22 cellular contexts compared by ENCODE assay signal in genomic region chr2:181910028-181910763, GRCh38. TPM values are rescaled to one million over a fixed set of nuclear protein-coding genes. Genes with fewer than 3 reads are reported as not detected.
A peak's percentile ranks its signal among the peaks of the same experiment; 100 is the strongest.
DNase-seq lines count a peak whose midpoint lies in the region; ATAC-seq, FAIRE-seq and TF ChIP-seq lines count a peak whose summit lies in the region.
"Had no signal": no experiment of that assay in that cellular context is flagged by ENCODE, and none has a peak within 500 bp of the region (broad histone marks: within the 10 kb centered on the region; RNA-seq: fewer than 3 reads in every experiment).

No MANE protein-coding gene starts in this region.

- TF ChIP-seq POLR2A in GM12878 (IDR thresholded peaks at IDR 0.05; ENCODE audit: low read depth, low read length) (no peak), prostate gland (IDR thresholded peaks at IDR 0.05) (no peak)

- no peak for TF ChIP-seq EP300 in GM12878 (IDR thresholded peaks at IDR 0.05; ENCODE audit: borderline replicate concordance in 1 of 2, control insufficient read depth in 1 of 2, low read depth in 2 of 2, low read length in 2 of 2)

- BruUV-seq in GM12878 (replicated peaks; lab: Mats Ljungman, UMichigan) = no TSS peak

- no peak for TF ChIP-seq CTCF in GM12878 (IDR thresholded peaks at IDR 0.05 in 2 of 3, conservative IDR thresholded peaks at IDR 0.05 in 1 of 3; ENCODE audit: control insufficient read depth in 2 of 3, extremely low read depth in 1 of 3, insufficient read depth in 1 of 3, low read depth in 3 of 3, low read length in 3 of 3)
- no peak for TF ChIP-seq CTCF in prostate gland (IDR thresholded peaks at IDR 0.05)

- H3K27ac ChIP-seq in GM12878 (ENCODE audit: control insufficient read depth, insufficient read depth) = no peak overlapping the region; the same call in 1 of the 2 replicates
- no peak overlapping the region for H3K27ac ChIP-seq in prostate gland
- H3K27ac ChIP-seq: neural progenitor cell, upper lobe of right lung had no signal

- H3K4me2 ChIP-seq in GM12878 (ENCODE audit: control insufficient read depth, insufficient read depth) = peak overlapping the region; percentile 11; the same call in 1 of the 2 replicates
- H3K4me2 ChIP-seq: neural progenitor cell, SK-N-SH had no signal

- POLR2A ChIA-PET in GM12878 (lab: Charles Lee) = interaction anchor here (1.4 to 1.5 kb wide), 2 partner anchors 12 to 13 kb away, joined by 3 to 4 read pairs; no protein-coding TSS in a partner anchor

- CTCF ChIA-PET in GM12878 (lab: Yijun Ruan, JAX) = interaction anchor here (0.6 to 3.2 kb wide), 11 partner anchors 10 to 805 kb away, joined by 3 to 10 read pairs (median 4); no protein-coding TSS in a partner anchor

- peaks cover 1 to 4% of the 10 kb centered on the region in 2 experiments for H3K36me3 ChIP-seq in GM12878 (ENCODE audit: control insufficient read depth in 2 of 2, insufficient read depth in 2 of 2, low read length in 1 of 2)
- H3K36me3 ChIP-seq in prostate gland = peaks cover 0 to 3% of the 10 kb centered on the region in 2 donors

- H4K20me1 ChIP-seq in GM12878 (ENCODE audit: control insufficient read depth, insufficient read depth) = no peaks in the 10 kb centered on the region

- RAD21 ChIA-PET in GM12878 (lab: Charles Lee; ENCODE audit: unreplicated experiment) = interaction anchor here (0.9 to 1.9 kb wide), 5 partner anchors 14 to 331 kb away, joined by 3 to 6 read pairs (median 3); no protein-coding TSS in a partner anchor

- H3K9ac ChIP-seq in GM12878 (ENCODE audit: control insufficient read depth, insufficient read depth, low read length) = no peak overlapping the region
- H3K9ac ChIP-seq: neural progenitor cell, SK-N-SH had no signal

- 44% methylated on average over 2 of the region's 2 CpGs for WGBS in GM12878 (ENCODE audit: insufficient coverage, insufficient replicate concordance, low lambda C conversion rate, missing lambda C conversion rate)
- 66% methylated on average over 2 of the region's 2 CpGs for WGBS in prostate gland

- SMC1A ChIA-PET in GM12878 (lab: Charles Lee; ENCODE audit: uncharacterized antibody, unreplicated experiment) = interaction anchor here (0.6 to 1.8 kb wide), 10 partner anchors 8 to 1120 kb away, joined by 3 to 12 read pairs (median 3); partner anchors contain the start of gene PPP1R1C

- H3K4me3 ChIP-seq in GM12878 = no peak overlapping the region
- H3K4me3 ChIP-seq in prostate gland = no peak overlapping the region
- H3K4me3 ChIP-seq: HAP-1, neural progenitor cell, upper lobe of right lung had no signal

- no peak for TF ChIP-seq RAD21 in GM12878 (IDR thresholded peaks at IDR 0.05; ENCODE audit: insufficient read depth, low read depth, low read length)

- H3K9me3 ChIP-seq in GM12878 (replicated peaks; ENCODE audit: control insufficient read depth, insufficient read depth, low read length) (no peaks in the 10 kb centered on the region), prostate gland (no peaks in the 10 kb centered on the region)
- H3K9me3 ChIP-seq: HAP-1, SK-N-SH, upper lobe of right lung had no signal

- H3K79me2 ChIP-seq in GM12878 (ENCODE audit: control insufficient read depth, insufficient read depth, low read length) = no peaks in the 10 kb centered on the region; the same call in 1 of the 2 replicates

- no peaks in the 10 kb centered on the region for H3K27me3 ChIP-seq in GM12878 (replicated peaks in 1 of 2; ENCODE audit: control insufficient read depth in 2 of 2, insufficient read depth in 2 of 2, low read length in 1 of 2)
- H3K27me3 ChIP-seq in prostate gland (replicated peaks; ENCODE audit: insufficient read depth) = no peaks in the 10 kb centered on the region
- H3K27me3 ChIP-seq: neural progenitor cell, upper lobe of right lung had no signal

- in situ Hi-C loops in GM12878 (cut with MboI) = no loop called here

- intact Hi-C loops in GM12878 (cut with micrococcal nuclease; ENCODE audit: unreplicated experiment) (no loop called here), prostate gland (cut with DNase I) (no loop called here)

- H2AFZ ChIP-seq in GM12878 (ENCODE audit: control insufficient read depth, low read depth, low read length) = no peak overlapping the region
- H2AFZ ChIP-seq: neural progenitor cell had no signal

- no peak for FAIRE-seq in GM12878 (lab: Jason Lieb, UNC)
- FAIRE-seq: A204.1, keratinocyte, RCC 7860 had no signal

- H3K4me1 ChIP-seq in GM12878 (ENCODE audit: control insufficient read depth, insufficient read depth, low read length) = peaks cover 20% of the 10 kb centered on the region; the same call in 1 of the 2 replicates
- peaks cover 2% of the 10 kb centered on the region for H3K4me1 ChIP-seq in prostate gland (replicated peaks)
- H3K4me1 ChIP-seq: HAP-1, neural progenitor cell had no signal

- DNase-seq in NOMO-1 treated with DMSO at 0.1 percent for 48 hours (lab: John Stamatoyannopoulos, UW; ENCODE audit: unreplicated experiment) = peak; percentile 15
- no peak for DNase-seq in NOMO-1 (lab: John Stamatoyannopoulos, UW; ENCODE audit: unreplicated experiment in 2 of 2)
- DNase-seq in GM12878 (ENCODE audit: low read depth, low spot score) = no peak
- no peak for DNase-seq in prostate gland (ENCODE audit: low spot score)
- DNase-seq in mesenteric fat pad (ENCODE audit: low spot score) = no peak
- no peak for DNase-seq in Ammon's horn (ENCODE audit: low spot score)
- DNase-seq in NCI-H345 treated with DMSO at 0.1 percent for 48 hours (lab: John Stamatoyannopoulos, UW; ENCODE audit: unreplicated experiment) = no peak
- DNase-seq: activated CD4-positive, alpha-beta T cell treated with anti-CD3 and anti-CD28 coated beads for 1 hour; activated effector memory CD4-positive, alpha-beta T cell treated with Interleukin-2 at 50 U/mL for 16 hours; amniotic stem cell; CD4-positive, CD25-positive, alpha-beta regulatory T cell; DND-41; effector memory CD4-positive, alpha-beta T cell; KG1; SK-N-SH; upper lobe of right lung had no signal

- ATAC-seq in HG02642 (IDR thresholded peaks at IDR 0.05; ENCODE audit: poor library complexity, unreplicated experiment) (peak; percentile 39), GM12878 (peak; percentile 65)
- ATAC-seq: upper lobe of right lung had no signal

TF ChIP-seq in GM12878, 131 proteins besides CTCF, POLR2A, EP300 and RAD21 (continues in another document):
- TF ChIP-seq TARDBP (IDR thresholded peaks at IDR 0.05; ENCODE audit: borderline replicate concordance) (no peak), KAT2A (conservative IDR thresholded peaks at IDR 0.05; ENCODE audit: control insufficient read depth, low read depth, low read length) (no peak), BACH1 (IDR thresholded peaks at IDR 0.05; ENCODE audit: borderline replicate concordance) (no peak), PML (IDR thresholded peaks at IDR 0.05; ENCODE audit: low read length) (no peak), TBL1XR1 (IDR thresholded peaks at IDR 0.05; ENCODE audit: low read depth, low read length) (no peak), SRF (IDR thresholded peaks at IDR 0.05; ENCODE audit: low read depth in 2 of 2, low read length in 2 of 2) (no peak), SUPT20H (IDR thresholded peaks at IDR 0.05; ENCODE audit: borderline replicate concordance, control insufficient read depth, low read depth, low read length) (no peak), CBX5 (IDR thresholded peaks at IDR 0.05; ENCODE audit: low read depth) (no peak), IRF3 (IDR thresholded peaks at IDR 0.05) (no peak), NBN (IDR thresholded peaks at IDR 0.05) (no peak), SMARCA5 (IDR thresholded peaks at IDR 0.05) (no peak), E2F4 (IDR thresholded peaks at IDR 0.05; ENCODE audit: low read depth, low read length) (no peak), MTA2 (IDR thresholded peaks at IDR 0.05; ENCODE audit: low read depth) (no peak), ATF7 (IDR thresholded peaks at IDR 0.05; ENCODE audit: low read depth) (0 out of 2 replicates have a peak, but pooled peaks have one; percentile 19), NR2C2 (IDR thresholded peaks at IDR 0.05; ENCODE audit: borderline replicate concordance, control insufficient read depth, insufficient read length, low read depth) (no peak)

RNA-seq across cellular contexts. Expression of gene ITPRID2, which starts 18.7 kb away (rescaled TPM):
- total RNA-seq in GM12878 (2013; cell fraction: nucleolus; rRNA removed) = 93.0 and 98.0 TPM in 2 replicates
- 12.6 and 15.5 TPM in 2 replicates for total RNA-seq in GM12878 (2014; rRNA removed)
- total RNA-seq in GM12878 (2014; rRNA removed; fragmentation: Illumina TruSeq; extraction: Trizol) = 17.5 and 18.0 TPM in 2 replicates
- 22.5 and 23.7 TPM in 2 replicates for total RNA-seq in GM12878 (2021)
- polyA plus RNA-seq in GM12878 (2011; ENCODE audit: low read depth) = 9.3 TPM
- polyA plus RNA-seq in GM12878 (2011; rRNA removed) = 22.9 and 37.6 TPM in 2 replicates
- 11.0 and 11.6 TPM in 2 replicates for polyA plus RNA-seq in GM12878 (2011; cell fraction: cytosol; rRNA removed)
- 21.1 and 22.8 TPM in 2 replicates for polyA plus RNA-seq in GM12878 (2011; cell fraction: nucleus; rRNA removed)
- 10.5 and 15.5 TPM in 2 replicates for polyA plus RNA-seq in GM12878 (2012)
- polyA plus RNA-seq in GM12878 (2014; fragmentation: Illumina TruSeq; extraction: Trizol) = 22.0 and 26.0 TPM in 2 replicates
- 1 to 10 TPM; 4.7 to 6.8 TPM for polyA plus RNA-seq in GM12878 (2014; fragmentation: Nextera tagmentation; extraction: Ambion mirVana)
- polyA plus RNA-seq in GM12878 (2014; rRNA removed) = 13.2 and 13.6 TPM in 2 replicates
- 10 to 100 TPM in 1 of 2 experiments, 1 to 10 TPM in 1; 9.2 to 11.2 TPM for polyA plus RNA-seq in GM12878 (2016; fragmentation: Nextera tagmentation; extraction: Ambion mirVana)
- 22.0 and 23.6 TPM in 2 replicates for polyA minus RNA-seq in GM12878 (2011; rRNA and poly(A)+ RNA removed)
- polyA minus RNA-seq in GM12878 (2011; cell fraction: cytosol; rRNA and poly(A)+ RNA removed) = 7.4 and 7.8 TPM in 2 replicates
- 24.8 and 36.0 TPM in 2 replicates for polyA minus RNA-seq in GM12878 (2011; cell fraction: nucleus; rRNA and poly(A)+ RNA removed)
- total RNA-seq in prostate gland = 100 to 1,000 TPM in 1 of 2 donors, 10 to 100 TPM in 1; 78.9 to 159 TPM
- total RNA-seq in mesenteric fat pad = 119 TPM
